In genomic region chr1:214604543-214604942, GRCh38 we compare ENCODE assay signal across 10 cellular contexts. TPM values are rescaled to one million over a fixed set of nuclear protein-coding genes. Genes with fewer than 3 reads are reported as not detected.
DNase-seq lines count a peak whose midpoint lies in the region; ATAC-seq and TF ChIP-seq lines count a peak whose summit lies in the region.
"Had no signal": no experiment of that assay in that cellular context is flagged by ENCODE, and none has a peak within 500 bp of the region (broad histone marks: within the 10 kb centered on the region; RNA-seq: fewer than 3 reads in every experiment).

No MANE protein-coding gene starts in this region.

- peak overlapping the region; percentile 79 to 93 (median 92) for H3K4me3 Mint-ChIP-seq in T-cell

- H3K27ac ChIP-seq in A673 (ENCODE audit: low read depth, low read length, poor library complexity, severe bottlenecking) (peak overlapping the region; percentile 87), gastrocnemius medialis (no peak overlapping the region)

- BruUV-seq in A673 (replicated peaks; lab: Mats Ljungman, UMichigan): no TSS peak

- H3K27me3 ChIP-seq in A673 (replicated peaks; ENCODE audit: insufficient read depth, low read depth, low read length, poor library complexity) (no peaks in the 10 kb centered on the region), gastrocnemius medialis (no peaks in the 10 kb centered on the region)

- no peaks in the 10 kb centered on the region for H3K36me3 Mint-ChIP-seq in T-cell

- H3K4me1 ChIP-seq in A673 (ENCODE audit: insufficient read depth, low read length, poor library complexity, severe bottlenecking): peaks cover 17% of the 10 kb centered on the region
- H3K4me1 ChIP-seq in gastrocnemius medialis: peaks cover 5 to 12% of the 10 kb centered on the region in 2 donors

- no peak for TF ChIP-seq POLR2A in gastrocnemius medialis (IDR thresholded peaks at IDR 0.05)

- in situ Hi-C loops in gastrocnemius medialis (cut with MboI; ENCODE audit: low sequenced_read_pairs in 4 of 4): no loop called here

- H3K4me1 Mint-ChIP-seq in T-cell: peaks cover 18 to 21% (median 19%) of the 10 kb centered on the region in 3 donors

- TF ChIP-seq CTCF in A673 (conservative IDR thresholded peaks at IDR 0.05; ENCODE audit: low read depth, low read length) (no peak), gastrocnemius medialis (IDR thresholded peaks at IDR 0.05 in 4 of 5, conservative IDR thresholded peaks at IDR 0.05 in 1 of 5) (no peak)

- ATAC-seq in T-cell (replicated peaks in 1 of 4) (no peak), HG02970 (IDR thresholded peaks at IDR 0.05; ENCODE audit: low FRiP score, unreplicated experiment) (no peak), gastrocnemius medialis (no peak)
- ATAC-seq: right cardiac atrium had no signal

- intact Hi-C loops in A673 (cut with micrococcal nuclease; ENCODE audit: unreplicated experiment) (loop anchor here (5.0 kb wide), 2 partner anchors 272 to 342 kb away; no protein-coding TSS in a partner anchor), gastrocnemius medialis (cut with DNase I; ENCODE audit: low total_unique reads) (no loop called here)

- CTCF ChIA-PET in A673 (lab: Charles Lee) (interaction anchor here (0.6 kb wide), 1 partner anchor 54 kb away, joined by 3 read pairs; no protein-coding TSS in a partner anchor), T-cell (lab: Charles Lee) (interaction anchor here (0.7 to 2.5 kb wide), 4 partner anchors 12 to 925 kb away, joined by 3 to 5 read pairs (median 4); no protein-coding TSS in a partner anchor)

- H3K27me3 Mint-ChIP-seq in T-cell: no peaks in the 10 kb centered on the region

- POLR2A ChIA-PET in A673 (lab: Charles Lee; ENCODE audit: low non-redundant PET) (interaction anchor here (0.6 to 0.7 kb wide), 2 partner anchors 172 to 188 kb away, joined by 3 to 6 read pairs; no protein-coding TSS in a partner anchor), T-cell (lab: Charles Lee) (interaction anchor here (0.6 to 0.7 kb wide), 2 partner anchors 140 to 934 kb away, joined by 3 to 6 read pairs; no protein-coding TSS in a partner anchor)

- peaks cover 0 to under 1% (median 0%) of the 10 kb centered on the region in 3 donors for H3K9me3 Mint-ChIP-seq in T-cell

- H3K9me3 ChIP-seq in A673 (ENCODE audit: low read depth, low read length, poor library complexity, severe bottlenecking): no peaks in the 10 kb centered on the region
- no peaks in the 10 kb centered on the region for H3K9me3 ChIP-seq in gastrocnemius medialis

- no peak overlapping the region for H3K27ac Mint-ChIP-seq in T-cell

- no peak for DNase-seq in A673 (ENCODE audit: low spot score)
- no peak for DNase-seq in T-cell
- DNase-seq in glomerular visceral epithelial cell (ENCODE audit: extremely low spot score): peak; percentile 14
- DNase-seq in stimulated activated naive CD4-positive, alpha-beta T cell treated with Interleukin-2 at 50 U/mL for 16 hours (lab: John Stamatoyannopoulos, UW): no peak
- no peak for DNase-seq in gastrocnemius medialis
- no peak for DNase-seq in COR-L47 (lab: John Stamatoyannopoulos, UW)
- DNase-seq: effector CD8-positive, alpha-beta T cell; right cardiac atrium had no signal

- H3K36me3 ChIP-seq in A673 (ENCODE audit: insufficient read depth, low read length, poor library complexity, severe bottlenecking) (peaks cover 22% of the 10 kb centered on the region), gastrocnemius medialis (no peaks in the 10 kb centered on the region)

- H3K4me3 ChIP-seq in A673 (ENCODE audit: low read depth, low read length, poor library complexity, severe bottlenecking) (peak overlapping the region; percentile 76), GM08714 (ENCODE audit: low read length) (peak overlapping the region; percentile 84; the same call in 1 of the 2 replicates), gastrocnemius medialis (no peak overlapping the region)

RNA-seq across cellular contexts. Expression of gene CENPF, which starts 1.5 kb away (rescaled TPM):
- 273 and 281 TPM in 2 replicates for total RNA-seq in A673 (2021)
- 1 to 10 TPM; 3.1 to 6.7 (median 4.1) TPM for total RNA-seq in T-cell
- total RNA-seq in gastrocnemius medialis: 1 to 10 TPM in 2 of 4 donors, under 1 TPM in 2; 0.25 to 1.9 (median 0.92) TPM

RNA-seq across cellular contexts. Expression of gene PTPN14, which starts 53.1 kb away (rescaled TPM):
- total RNA-seq in A673 (2021): 103 and 114 TPM in 2 replicates
- under 1 TPM; 0.02 to 0.36 (median 0.29) TPM for total RNA-seq in T-cell
- 10 to 100 TPM; 42.8 to 63.8 (median 50.4) TPM for total RNA-seq in gastrocnemius medialis

Comparison
In these comparisons a context has a peak if more than half of its experiments do, and no peak if none do; other contexts are left out.
1. H3K4me3 ChIP-seq: peak in A673 (single experiment) and GM08714 (single experiment); none in gastrocnemius medialis (0 of 4).
2. RNA of gene CENPF, which starts 1.5 kb away (total RNA-seq): 273 to 281 TPM in A673; 3.1 to 6.7 TPM in T-cell and 0.25 to 1.9 TPM in gastrocnemius medialis; every median in the first group is over 10 times any median in the second.
3. RNA of gene PTPN14, which starts 53.1 kb away (total RNA-seq): 103 to 114 TPM in A673 and 42.8 to 63.8 TPM in gastrocnemius medialis; 0.02 to 0.36 TPM in T-cell; every median in the first group is over 10 times any median in the second.